8 cellular contexts compared by ENCODE assay signal in genomic region chr13:96090240-96091101, GRCh38. TPM values are rescaled to one million over a fixed set of nuclear protein-coding genes. Genes with fewer than 3 reads are reported as not detected.
DNase-seq lines count a peak whose midpoint lies in the region; ATAC-seq and TF ChIP-seq lines count a peak whose summit lies in the region.

No MANE protein-coding gene starts in this region.

- H3K27me3 Mint-ChIP-seq in activated CD8-positive, alpha-beta T cell treated with anti-CD3 and anti-CD28 coated beads for 36 hours: peaks cover 45% of the 10 kb centered on the region

- CTCF ChIA-PET in activated CD8-positive, alpha-beta T cell treated with anti-CD3 and anti-CD28 coated beads for 36 hours (lab: Charles Lee): no interaction called here

- no peak for TF ChIP-seq CTCF in activated CD8-positive, alpha-beta T cell treated with anti-CD3 and anti-CD28 coated beads for 36 hours (IDR thresholded peaks at IDR 0.05)

- under 1% methylated on average over 129 of the region's 133 CpGs for WGBS in right cardiac atrium

- no peak overlapping the region for H3K4me3 Mint-ChIP-seq in activated CD8-positive, alpha-beta T cell treated with anti-CD3 and anti-CD28 coated beads for 36 hours

- peaks cover 2% of the 10 kb centered on the region for H3K4me1 Mint-ChIP-seq in activated CD8-positive, alpha-beta T cell treated with anti-CD3 and anti-CD28 coated beads for 36 hours (ENCODE audit: low read depth)

- H3K9me3 ChIP-seq in right cardiac atrium (ENCODE audit: control insufficient read depth, low read length): no peaks in the 10 kb centered on the region

- no peak overlapping the region for H3K27ac ChIP-seq in right cardiac atrium (ENCODE audit: low read length)

- ATAC-seq in HG02938 (IDR thresholded peaks at IDR 0.05; ENCODE audit: unreplicated experiment): peak; percentile 36
- peak; percentile 13 for ATAC-seq in activated CD8-positive, alpha-beta T cell treated with anti-CD3 and anti-CD28 coated beads for 36 hours
- ATAC-seq in right cardiac atrium: peak; percentile 25 to 53
- no peak for ATAC-seq in stimulated activated naive CD8-positive, alpha-beta T cell treated with anti-CD3 and anti-CD28 coated beads, Interleukin-15, Interleukin-2, amounts not matched to agents 100 U/mL and 50 U/mL, for 24 hours

- no peaks in the 10 kb centered on the region for H3K36me3 Mint-ChIP-seq in activated CD8-positive, alpha-beta T cell treated with anti-CD3 and anti-CD28 coated beads for 36 hours (ENCODE audit: low read depth)

- POLR2A ChIA-PET in activated CD8-positive, alpha-beta T cell treated with anti-CD3 and anti-CD28 coated beads for 36 hours (lab: Charles Lee): no interaction called here

- peak overlapping the region; percentile 84 for H3K4me3 ChIP-seq in right cardiac atrium (ENCODE audit: low read length)

- intact Hi-C loops in activated CD8-positive, alpha-beta T cell treated with anti-CD3 and anti-CD28 coated beads for 36 hours (cut with micrococcal nuclease): no loop called here
- intact Hi-C loops in right cardiac atrium (cut with DNase I): no loop called here
- intact Hi-C loops in posterior vena cava (cut with DNase I): no loop called here

- H3K27me3 ChIP-seq in right cardiac atrium (ENCODE audit: control insufficient read depth, insufficient read depth): no peaks in the 10 kb centered on the region

- DNase-seq in DMS53 (lab: John Stamatoyannopoulos, UW) (peak; percentile 50), DMS53 treated with DMSO at 0.1 percent for 48 hours (lab: John Stamatoyannopoulos, UW; ENCODE audit: unreplicated experiment) (no peak), right cardiac atrium (peak; percentile 14 to 51 (median 49)), posterior vena cava (ENCODE audit: low spot score) (no peak), NCI-H1930 (lab: John Stamatoyannopoulos, UW) (no peak)
- DNase-seq in activated CD8-positive, alpha-beta T cell treated with anti-CD3 and anti-CD28 coated beads for 36 hours: no peak
- DNase-seq in stimulated activated naive CD8-positive, alpha-beta T cell treated with anti-CD3 and anti-CD28 coated beads, Interleukin-15, Interleukin-2, amounts not matched to agents 100 U/mL and 50 U/mL, for 24 hours: peak; percentile 5

- H3K27ac Mint-ChIP-seq in activated CD8-positive, alpha-beta T cell treated with anti-CD3 and anti-CD28 coated beads for 36 hours: no peak overlapping the region

- no peaks in the 10 kb centered on the region for H3K9me3 Mint-ChIP-seq in activated CD8-positive, alpha-beta T cell treated with anti-CD3 and anti-CD28 coated beads for 36 hours

- peaks cover 3% of the 10 kb centered on the region for H3K4me1 ChIP-seq in right cardiac atrium (ENCODE audit: control insufficient read depth, insufficient read depth, low read length)

RNA-seq across cellular contexts. Expression of gene HS6ST3, which starts 0.6 kb away (rescaled TPM):
- not detected for total RNA-seq in activated CD8-positive, alpha-beta T cell treated with anti-CD3 and anti-CD28 coated beads for 36 hours
- total RNA-seq in right cardiac atrium (1 to 10 TPM in 2 of 4 donors, under 1 TPM in 2; 0.64 to 1.3 (median 0.97) TPM), posterior vena cava (1 to 10 TPM; 2.6 to 5.0 TPM)
- 0.79 TPM for polyA plus RNA-seq in right cardiac atrium

RNA-seq across cellular contexts. Expression of gene UGGT2, which starts 37.3 kb away (rescaled TPM):
- not detected for total RNA-seq in activated CD8-positive, alpha-beta T cell treated with anti-CD3 and anti-CD28 coated beads for 36 hours
- total RNA-seq in right cardiac atrium (10 to 100 TPM; 16.8 to 33.4 (median 21.4) TPM), posterior vena cava (10 to 100 TPM; 53.9 to 59.1 TPM)
- 7.6 TPM for polyA plus RNA-seq in right cardiac atrium

Comparison
In these comparisons a context has a peak if more than half of its experiments do, and no peak if none do; other contexts are left out.
1. DNase-seq: peak in DMS53 (single experiment), right cardiac atrium (3 of 3) and stimulated activated naive CD8-positive, alpha-beta T cell treated with anti-CD3 and anti-CD28 coated beads, Interleukin-15, Interleukin-2, amounts not matched to agents 100 U/mL and 50 U/mL, for 24 hours (single experiment); none in DMS53 treated with DMSO at 0.1 percent for 48 hours (single experiment), activated CD8-positive, alpha-beta T cell treated with anti-CD3 and anti-CD28 coated beads for 36 hours (single experiment), posterior vena cava (single experiment) and NCI-H1930 (0 of 2).
2. RNA of gene UGGT2, which starts 37.3 kb away (total RNA-seq): 53.9 to 59.1 TPM in posterior vena cava and 16.8 to 33.4 TPM in right cardiac atrium; not detected in activated CD8-positive, alpha-beta T cell treated with anti-CD3 and anti-CD28 coated beads for 36 hours; every median in the first group is over 10 times any median in the second.